Comparison of ENCODE assay signal across 8 cellular contexts in genomic region chr6:26553264-26553738, GRCh38. TPM values are rescaled to one million over a fixed set of nuclear protein-coding genes. Genes with fewer than 3 reads are reported as not detected.
DNase-seq lines count a peak whose midpoint lies in the region; ATAC-seq and TF ChIP-seq lines count a peak whose summit lies in the region.

No MANE protein-coding gene starts in this region.

- no peaks in the 10 kb centered on the region for H4K20me1 ChIP-seq in Loucy (ENCODE audit: insufficient read depth, low read length, poor library complexity, severe bottlenecking)
- H4K20me1 ChIP-seq in osteoblast (ENCODE audit: insufficient read depth, low read length): no peaks in the 10 kb centered on the region

- peaks cover 11 to 28% (median 19%) of the 10 kb centered on the region in 4 donors for H3K4me1 Mint-ChIP-seq in CD4-positive, alpha-beta memory T cell

- H3K27me3 ChIP-seq in CD4-positive, alpha-beta memory T cell (ENCODE audit: insufficient read depth, low read length): no peaks in the 10 kb centered on the region
- H3K27me3 ChIP-seq in Loucy (ENCODE audit: insufficient read depth, low read length, poor library complexity, severe bottlenecking) (no peaks in the 10 kb centered on the region), RWPE2 (ENCODE audit: insufficient read depth, poor library complexity, severe bottlenecking) (no peaks in the 10 kb centered on the region), osteoblast (ENCODE audit: insufficient read depth, low read length) (no peaks in the 10 kb centered on the region), thoracic aorta (replicated peaks; ENCODE audit: insufficient read depth) (no peaks in the 10 kb centered on the region)

- H3K27ac Mint-ChIP-seq in CD4-positive, alpha-beta memory T cell: no peak overlapping the region

- CTCF ChIA-PET in CD4-positive, alpha-beta memory T cell (lab: Charles Lee; ENCODE audit: partially characterized antibody): interaction anchor here (0.5 to 9.3 kb wide), 8 partner anchors 11 to 1220 kb away, joined by 3 to 50 read pairs (median 3); partner anchors contain the start of gene HMGN4

- H3K36me3 ChIP-seq in CD4-positive, alpha-beta memory T cell (ENCODE audit: insufficient read depth, low read length): no peaks in the 10 kb centered on the region
- no peaks in the 10 kb centered on the region for H3K36me3 ChIP-seq in Loucy (ENCODE audit: insufficient read depth, low read length)
- H3K36me3 ChIP-seq in RWPE2 (ENCODE audit: low read depth): no peaks in the 10 kb centered on the region
- no peaks in the 10 kb centered on the region for H3K36me3 ChIP-seq in osteoblast (ENCODE audit: insufficient read depth, low read length)
- H3K36me3 ChIP-seq in thoracic aorta: no peaks in the 10 kb centered on the region

- peaks cover 0 to 2% of the 10 kb centered on the region in 2 donors for H3K27me3 Mint-ChIP-seq in CD4-positive, alpha-beta memory T cell

- intact Hi-C loops in CD4-positive, alpha-beta memory T cell (cut with micrococcal nuclease): loop anchor here (1.0 to 5.0 kb wide), 5 partner anchors 16 to 151 kb away; partner anchors contain the start of gene BTN3A1

- H2AFZ ChIP-seq in Loucy (ENCODE audit: low read length) (peak overlapping the region; percentile 98), osteoblast (ENCODE audit: low read length) (peak overlapping the region; percentile 59)

- H3K9me2 ChIP-seq in Loucy (replicated peaks; ENCODE audit: low read depth, low read length): no peaks in the 10 kb centered on the region

- H3K9ac ChIP-seq in Loucy (ENCODE audit: low read depth, low read length, poor library complexity, severe bottlenecking): peak overlapping the region; percentile 88

- peaks cover 31% of the 10 kb centered on the region for H3K4me1 ChIP-seq in CD4-positive, alpha-beta memory T cell (ENCODE audit: insufficient read depth, low read length)
- H3K4me1 ChIP-seq in Loucy (ENCODE audit: insufficient read depth, low read length, poor library complexity, severe bottlenecking) (peaks cover 12% of the 10 kb centered on the region), RWPE2 (ENCODE audit: insufficient read depth, poor library complexity, severe bottlenecking) (no peaks in the 10 kb centered on the region), osteoblast (ENCODE audit: insufficient read depth, low read length) (peaks cover 18% of the 10 kb centered on the region), thoracic aorta (ENCODE audit: control insufficient read depth in 1 of 2, low read depth in 2 of 2) (peaks cover 7 to 27% of the 10 kb centered on the region in 2 donors)

- TF ChIP-seq CTCF in Loucy (conservative IDR thresholded peaks at IDR 0.05; ENCODE audit: low read length) (no peak), RWPE2 (IDR thresholded peaks at IDR 0.05; ENCODE audit: poor library complexity, severe bottlenecking) (no peak), osteoblast (IDR thresholded peaks at IDR 0.05; ENCODE audit: extremely low read depth, low read depth, low read length) (no peak), thoracic aorta (IDR thresholded peaks at IDR 0.05) (no peak)

- H3K4me3 Mint-ChIP-seq in CD4-positive, alpha-beta memory T cell: no peak overlapping the region

- H3K9me3 Mint-ChIP-seq in CD4-positive, alpha-beta memory T cell: no peaks in the 10 kb centered on the region

- H3K36me3 Mint-ChIP-seq in CD4-positive, alpha-beta memory T cell: peaks cover 0 to 5% of the 10 kb centered on the region in 2 donors

- POLR2A ChIA-PET in CD4-positive, alpha-beta memory T cell (lab: Charles Lee; ENCODE audit: partially characterized antibody): interaction anchor here (0.5 to 12.2 kb wide), 28 partner anchors 9 to 1271 kb away, joined by 3 to 181 read pairs (median 4); partner anchors contain the start of gene HMGN4

- H3K27ac ChIP-seq in CD4-positive, alpha-beta memory T cell (ENCODE audit: low read depth, low read length): peak overlapping the region; percentile 31
- peak overlapping the region; percentile 31 for H3K27ac ChIP-seq in RWPE2 (ENCODE audit: poor library complexity, severe bottlenecking)
- peak overlapping the region; percentile 80 for H3K27ac ChIP-seq in osteoblast (ENCODE audit: low read depth, low read length)
- peak overlapping the region; percentile 72 to 91 for H3K27ac ChIP-seq in thoracic aorta

- H3K4me2 ChIP-seq in Loucy (ENCODE audit: low read depth, low read length, poor library complexity, severe bottlenecking) (peak overlapping the region; percentile 96), osteoblast (ENCODE audit: insufficient read depth, low read length) (peak overlapping the region; percentile 93)

- H3K4me3 ChIP-seq in CD4-positive, alpha-beta memory T cell (ENCODE audit: low read length in 2 of 2): peak overlapping the region; percentile 67 to 93
- peak overlapping the region; percentile 83 for H3K4me3 ChIP-seq in Loucy (ENCODE audit: low read length, poor library complexity, severe bottlenecking)
- H3K4me3 ChIP-seq in RWPE2 (ENCODE audit: severe bottlenecking): peak overlapping the region; percentile 35
- H3K4me3 ChIP-seq in osteoblast (ENCODE audit: insufficient read depth, low read length): peak overlapping the region; percentile 73
- peak overlapping the region; percentile 70 for H3K4me3 ChIP-seq in thoracic aorta

- DNase-seq in CD4-positive, alpha-beta memory T cell: peak; percentile 77 to 81 (median 80)
- no peak for DNase-seq in RWPE2 (ENCODE audit: low spot score)
- DNase-seq in activated effector memory CD4-positive, alpha-beta T cell treated with anti-CD3 and anti-CD28 coated beads, Interleukin-2, amount 50 U/mL, for 16 hours: peak; percentile 90
- DNase-seq in glomerular visceral epithelial cell (ENCODE audit: extremely low spot score): peak; percentile 81
- no peak for DNase-seq in osteoblast (ENCODE audit: insufficient read length, low spot score, missing footprints)
- DNase-seq in thoracic aorta (ENCODE audit: low spot score): no peak

- peaks cover 7% of the 10 kb centered on the region for H3F3A ChIP-seq in Loucy (ENCODE audit: low read depth)

- H3K79me2 ChIP-seq in Loucy (ENCODE audit: insufficient read depth, low read length): no peaks in the 10 kb centered on the region
- no peaks in the 10 kb centered on the region for H3K79me2 ChIP-seq in osteoblast (ENCODE audit: insufficient read depth, low read length)

- peak; percentile 39 for ATAC-seq in GM21515 (IDR thresholded peaks at IDR 0.05; ENCODE audit: unreplicated experiment)
- ATAC-seq in RWPE2 (ENCODE audit: low read depth): peak; percentile 44
- peak; percentile 59 for ATAC-seq in thoracic aorta (ENCODE audit: insufficient number of reproducible peaks, low FRiP score, low read depth)

- H3K9me3 ChIP-seq in CD4-positive, alpha-beta memory T cell (ENCODE audit: control insufficient read depth in 1 of 2, low read length in 2 of 2): no peaks in the 10 kb centered on the region
- H3K9me3 ChIP-seq in Loucy (ENCODE audit: insufficient read depth, low read depth, low read length) (no peaks in the 10 kb centered on the region), RWPE2 (ENCODE audit: severe bottlenecking) (no peaks in the 10 kb centered on the region), osteoblast (ENCODE audit: low read depth, low read length) (no peaks in the 10 kb centered on the region), thoracic aorta (no peaks in the 10 kb centered on the region)

RNA-seq across cellular contexts. Expression of gene HMGN4, which starts 15.1 kb away (rescaled TPM):
- 100 to 1,000 TPM; 102 to 105 TPM for total RNA-seq in CD4-positive, alpha-beta memory T cell
- polyA plus RNA-seq in CD4-positive, alpha-beta memory T cell: 100 to 1,000 TPM; 154 to 305 TPM
- 62.2 and 64.5 TPM in 2 replicates for total RNA-seq in osteoblast
- 10 to 100 TPM; 41.3 to 45.9 TPM for total RNA-seq in thoracic aorta

RNA-seq across cellular contexts. Expression of gene ABT1, which starts 43.5 kb away (rescaled TPM):
- total RNA-seq in CD4-positive, alpha-beta memory T cell: 10 to 100 TPM; 33.5 to 34.8 TPM
- 10 to 100 TPM; 50.0 to 63.9 TPM for polyA plus RNA-seq in CD4-positive, alpha-beta memory T cell
- total RNA-seq in osteoblast (11.2 and 11.6 TPM in 2 replicates), thoracic aorta (10 to 100 TPM; 11.8 to 17.1 TPM)

RNA-seq across cellular contexts. Expression of gene BTN1A1, which starts 53.2 kb away (rescaled TPM):
- total RNA-seq in CD4-positive, alpha-beta memory T cell: not detected
- polyA plus RNA-seq in CD4-positive, alpha-beta memory T cell: under 1 TPM in 1 of 2 donors, not detected in 1; 0.08 TPM
- total RNA-seq in osteoblast (under 0.01 TPM in 2 replicates), thoracic aorta (not detected)

Comparison
In these comparisons a context has a peak if more than half of its experiments do, and no peak if none do; other contexts are left out.
1. DNase-seq: peak in CD4-positive, alpha-beta memory T cell (5 of 5), activated effector memory CD4-positive, alpha-beta T cell treated with anti-CD3 and anti-CD28 coated beads, Interleukin-2, amount 50 U/mL, for 16 hours (single experiment) and glomerular visceral epithelial cell (single experiment); none in RWPE2 (single experiment), osteoblast (single experiment) and thoracic aorta (single experiment).
2. H3K27ac ChIP-seq: peak in every context shown above with its lines; median percentile 82 in thoracic aorta; 80 in osteoblast; 31 in CD4-positive, alpha-beta memory T cell; 31 in RWPE2.
3. Peak in every context shown above with its lines, with median percentiles within 50 percentile points of each other: H3K4me3 ChIP-seq and ATAC-seq.